ENCODE assay signal across 13 cellular contexts in genomic region chr5:103216137-103216536, GRCh38. TPM values are rescaled to one million over a fixed set of nuclear protein-coding genes. Genes with fewer than 3 reads are reported as not detected.
A peak's percentile ranks its signal among the peaks of the same experiment; 100 is the strongest.
DNase-seq lines count a peak whose midpoint lies in the region; ATAC-seq and TF ChIP-seq lines count a peak whose summit lies in the region.
"Had no signal": no experiment of that assay in that cellular context is flagged by ENCODE, and none has a peak within 500 bp of the region (broad histone marks: within the 10 kb centered on the region; RNA-seq: fewer than 3 reads in every experiment).

No MANE protein-coding gene starts in this region.

- H3K4me3 ChIP-seq in SJCRH30 (no peak overlapping the region), tibial artery (no peak overlapping the region)
- H3K4me3 ChIP-seq: coronary artery had no signal

- peaks cover 3% of the 10 kb centered on the region; the same call in 1 of the 2 replicates for H3K9me3 ChIP-seq in SJCRH30 (replicated peaks)
- no peaks in the 10 kb centered on the region for H3K9me3 ChIP-seq in tibial artery

- no peak for ATAC-seq in activated CD8-positive, alpha-beta T cell treated with anti-CD3 and anti-CD28 coated beads for 36 hours

- CTCF ChIA-PET in activated CD8-positive, alpha-beta T cell treated with anti-CD3 and anti-CD28 coated beads for 36 hours (lab: Charles Lee) = interaction anchor here (1.2 to 2.6 kb wide), 2 partner anchors 9 to 77 kb away, joined by 3 to 16 read pairs; no protein-coding TSS in a partner anchor

- peaks cover 2% of the 10 kb centered on the region for H3K9me3 Mint-ChIP-seq in activated CD8-positive, alpha-beta T cell treated with anti-CD3 and anti-CD28 coated beads for 36 hours

- TF ChIP-seq CTCF in activated CD8-positive, alpha-beta T cell treated with anti-CD3 and anti-CD28 coated beads for 36 hours (IDR thresholded peaks at IDR 0.05) = no peak
- no peak for TF ChIP-seq CTCF in tibial artery (IDR thresholded peaks at IDR 0.05)

- H3K4me1 ChIP-seq in SJCRH30 = peaks cover 4% of the 10 kb centered on the region
- H3K4me1 ChIP-seq in tibial artery = no peaks in the 10 kb centered on the region

- H3K4me3 Mint-ChIP-seq in activated CD8-positive, alpha-beta T cell treated with anti-CD3 and anti-CD28 coated beads for 36 hours = no peak overlapping the region
- H3K4me3 Mint-ChIP-seq: T-helper 1 cell treated with Interleukin-12 subunit alpha and Interleukin-12 subunit beta and Interleukin-4 antibody, amounts not matched to agents 30 μg/mL and 1 μg/mL, for 36 hours had no signal

- no peaks in the 10 kb centered on the region for H3K27me3 Mint-ChIP-seq in activated CD8-positive, alpha-beta T cell treated with anti-CD3 and anti-CD28 coated beads for 36 hours

- H3K27ac ChIP-seq in SJCRH30 (no peak overlapping the region), tibial artery (no peak overlapping the region)
- H3K27ac ChIP-seq: C4-2B, coronary artery had no signal

- H3K27me3 ChIP-seq in SJCRH30 (no peaks in the 10 kb centered on the region), tibial artery (no peaks in the 10 kb centered on the region)

- H3K36me3 ChIP-seq in SJCRH30 (no peaks in the 10 kb centered on the region), tibial artery (no peaks in the 10 kb centered on the region)

- H3K36me3 Mint-ChIP-seq in activated CD8-positive, alpha-beta T cell treated with anti-CD3 and anti-CD28 coated beads for 36 hours (ENCODE audit: low read depth) = peaks cover 1% of the 10 kb centered on the region

- peak overlapping the region; percentile 19 for H3K27ac Mint-ChIP-seq in activated CD8-positive, alpha-beta T cell treated with anti-CD3 and anti-CD28 coated beads for 36 hours
- H3K27ac Mint-ChIP-seq: T-helper 1 cell treated with Interleukin-12 subunit alpha and Interleukin-12 subunit beta and Interleukin-4 antibody, amounts not matched to agents 30 μg/mL and 1 μg/mL, for 36 hours had no signal

- peaks cover 15% of the 10 kb centered on the region for H3K4me1 Mint-ChIP-seq in activated CD8-positive, alpha-beta T cell treated with anti-CD3 and anti-CD28 coated beads for 36 hours (ENCODE audit: low read depth)

- intact Hi-C loops in activated CD8-positive, alpha-beta T cell treated with anti-CD3 and anti-CD28 coated beads for 36 hours (cut with micrococcal nuclease) = no loop called here
- intact Hi-C loops in tibial artery (cut with DNase I; ENCODE audit: low total_unique reads) = no loop called here

- POLR2A ChIA-PET in activated CD8-positive, alpha-beta T cell treated with anti-CD3 and anti-CD28 coated beads for 36 hours (lab: Charles Lee) = interaction anchor here (1.1 kb wide), 1 partner anchor 9 kb away, joined by 3 read pairs; no protein-coding TSS in a partner anchor

- DNase-seq in GF-D8 (lab: John Stamatoyannopoulos, UW) = peak; percentile 1
- DNase-seq in HT1080 (ENCODE audit: low read depth) = peak; percentile 42
- DNase-seq in activated CD8-positive, alpha-beta T cell treated with anti-CD3 and anti-CD28 coated beads for 36 hours = no peak
- peak; percentile 57 to 58 for DNase-seq in lung microvascular endothelial cell (ENCODE audit: low read depth in 2 of 2)
- DNase-seq in SJCRH30 = no peak
- DNase-seq in tibial artery = no peak
- no peak for DNase-seq in NCI-H526 treated with DMSO at 0.1 percent for 48 hours (lab: John Stamatoyannopoulos, UW)
- DNase-seq: activated T-cell treated with anti-CD3 and anti-CD28 coated beads, Interleukin-2, amount 50 U/mL, for 48 hours; kidney glomerular epithelial cell; NCI-H2081 treated with DMSO at 0.1 percent for 48 hours had no signal

RNA-seq across cellular contexts. Expression of gene MACIR, which starts 42.4 kb away (rescaled TPM):
- total RNA-seq in HT1080 (2014; rRNA removed; shearing (Covaris generic)) = 20.2 and 26.7 TPM in 2 replicates
- polyA plus RNA-seq in HT1080 (2015; cell fraction: cytosol; rRNA removed) = 27.0 and 28.8 TPM in 2 replicates
- polyA plus RNA-seq in HT1080 (2015; cell fraction: nucleus; rRNA removed) = 21.1 and 21.6 TPM in 2 replicates
- total RNA-seq in activated CD8-positive, alpha-beta T cell treated with anti-CD3 and anti-CD28 coated beads for 36 hours = 1 to 10 TPM; 8.6 to 8.8 TPM
- 3.7 and 7.1 TPM in 2 replicates for total RNA-seq in lung microvascular endothelial cell
- total RNA-seq in SJCRH30 (2014; rRNA removed; shearing (Covaris generic)) = 17.2 and 19.1 TPM in 2 replicates

Comparison
In these comparisons a context has a peak if more than half of its experiments do, and no peak if none do; other contexts are left out.
1. DNase-seq: peak in GF-D8 (single experiment), HT1080 (single experiment) and lung microvascular endothelial cell (2 of 2); none in activated CD8-positive, alpha-beta T cell treated with anti-CD3 and anti-CD28 coated beads for 36 hours (single experiment), SJCRH30 (0 of 2), tibial artery (0 of 2) and NCI-H526 treated with DMSO at 0.1 percent for 48 hours (single experiment).